In the genomic region with DNA sequence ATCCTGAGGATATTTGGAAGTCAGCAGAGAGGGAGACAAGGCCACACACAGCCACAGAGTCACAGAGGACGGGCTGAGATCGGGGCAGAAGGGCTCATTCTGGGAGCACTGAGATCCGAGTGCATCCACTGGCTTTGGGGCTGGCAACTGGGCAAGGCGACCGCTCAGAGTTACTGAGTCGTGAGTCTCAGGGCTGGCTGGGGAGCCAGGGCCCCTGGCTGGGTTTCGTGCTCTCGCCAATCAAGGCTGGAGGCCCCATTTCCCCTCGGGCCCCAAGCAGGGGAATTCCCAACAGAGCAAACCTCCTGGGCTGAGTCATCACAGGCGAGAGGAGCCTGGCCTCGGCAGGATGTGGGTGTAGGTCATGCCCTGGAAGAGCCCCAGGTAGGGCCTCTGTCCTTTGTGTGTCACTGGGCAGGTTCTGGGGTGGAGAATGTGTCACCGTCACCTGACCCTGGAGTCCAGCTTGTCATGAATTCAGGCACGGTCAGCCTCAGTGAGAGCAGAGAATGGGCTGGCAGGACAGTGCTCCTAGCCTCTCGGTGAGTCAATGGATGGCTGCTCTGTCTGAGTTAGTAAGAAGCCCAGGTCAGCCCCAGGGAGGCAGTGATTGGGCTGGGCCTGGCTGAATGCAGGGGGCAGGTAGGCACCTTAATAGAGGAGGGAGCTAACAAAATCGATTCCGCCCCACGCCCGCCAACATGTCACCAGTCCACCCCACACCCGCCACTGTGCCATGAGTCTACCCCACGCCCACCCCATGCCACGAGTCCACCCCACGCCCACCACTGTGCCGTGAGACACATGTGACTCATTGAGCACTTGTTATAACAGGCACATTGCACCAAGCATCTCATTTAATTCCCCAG, we compare ENCODE assay signal across 1 cellular context.
TF ChIP-seq lines count a peak whose summit lies in the region.

No MANE protein-coding gene starts in this region.

TF ChIP-seq in HepG2, 621 proteins besides CTCF, POLR2A, EP300 and RAD21 (continued from another document and continues in another):
- TF ChIP-seq, protein P1, sequence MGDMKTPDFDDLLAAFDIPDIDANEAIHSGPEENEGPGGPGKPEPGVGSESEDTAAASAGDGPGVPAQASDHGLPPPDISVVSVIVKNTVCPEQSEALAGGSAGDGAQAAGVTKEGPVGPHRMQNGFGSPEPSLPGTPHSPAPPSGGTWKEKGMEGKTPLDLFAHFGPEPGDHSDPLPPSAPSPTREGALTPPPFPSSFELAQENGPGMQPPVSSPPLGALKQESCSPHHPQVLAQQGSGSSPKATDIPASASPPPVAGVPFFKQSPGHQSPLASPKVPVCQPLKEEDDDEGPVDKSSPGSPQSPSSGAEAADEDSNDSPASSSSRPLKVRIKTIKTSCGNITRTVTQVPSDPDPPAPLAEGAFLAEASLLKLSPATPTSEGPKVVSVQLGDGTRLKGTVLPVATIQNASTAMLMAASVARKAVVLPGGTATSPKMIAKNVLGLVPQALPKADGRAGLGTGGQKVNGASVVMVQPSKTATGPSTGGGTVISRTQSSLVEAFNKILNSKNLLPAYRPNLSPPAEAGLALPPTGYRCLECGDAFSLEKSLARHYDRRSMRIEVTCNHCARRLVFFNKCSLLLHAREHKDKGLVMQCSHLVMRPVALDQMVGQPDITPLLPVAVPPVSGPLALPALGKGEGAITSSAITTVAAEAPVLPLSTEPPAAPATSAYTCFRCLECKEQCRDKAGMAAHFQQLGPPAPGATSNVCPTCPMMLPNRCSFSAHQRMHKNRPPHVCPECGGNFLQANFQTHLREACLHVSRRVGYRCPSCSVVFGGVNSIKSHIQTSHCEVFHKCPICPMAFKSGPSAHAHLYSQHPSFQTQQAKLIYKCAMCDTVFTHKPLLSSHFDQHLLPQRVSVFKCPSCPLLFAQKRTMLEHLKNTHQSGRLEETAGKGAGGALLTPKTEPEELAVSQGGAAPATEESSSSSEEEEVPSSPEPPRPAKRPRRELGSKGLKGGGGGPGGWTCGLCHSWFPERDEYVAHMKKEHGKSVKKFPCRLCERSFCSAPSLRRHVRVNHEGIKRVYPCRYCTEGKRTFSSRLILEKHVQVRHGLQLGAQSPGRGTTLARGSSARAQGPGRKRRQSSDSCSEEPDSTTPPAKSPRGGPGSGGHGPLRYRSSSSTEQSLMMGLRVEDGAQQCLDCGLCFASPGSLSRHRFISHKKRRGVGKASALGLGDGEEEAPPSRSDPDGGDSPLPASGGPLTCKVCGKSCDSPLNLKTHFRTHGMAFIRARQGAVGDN (CRISPR knock-in tag; IDR thresholded peaks at IDR 0.05) = peak; percentile 99
- TF ChIP-seq, protein P2, sequence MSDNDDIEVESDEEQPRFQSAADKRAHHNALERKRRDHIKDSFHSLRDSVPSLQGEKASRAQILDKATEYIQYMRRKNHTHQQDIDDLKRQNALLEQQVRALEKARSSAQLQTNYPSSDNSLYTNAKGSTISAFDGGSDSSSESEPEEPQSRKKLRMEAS (IDR thresholded peaks at IDR 0.05) = peak; percentile 55
- TF ChIP-seq HDAC1 (CRISPR knock-in tag; IDR thresholded peaks at IDR 0.05) (peak; percentile 97), ZNF563 (CRISPR knock-in tag; IDR thresholded peaks at IDR 0.05) (peak; percentile 97), SPEN (CRISPR knock-in tag; IDR thresholded peaks at IDR 0.05; ENCODE audit: low read depth) (peak; percentile 89), ZNF292 (CRISPR knock-in tag; IDR thresholded peaks at IDR 0.05; ENCODE audit: borderline replicate concordance, low read depth) (peak; percentile 99), ZNF296 (CRISPR knock-in tag; conservative IDR thresholded peaks at IDR 0.05) (no peak), KDM2A (CRISPR knock-in tag; IDR thresholded peaks at IDR 0.05; ENCODE audit: borderline replicate concordance, low read depth) (peak; percentile 81; the same call in 1 of the 2 replicates), PHF20 (CRISPR knock-in tag; IDR thresholded peaks at IDR 0.05) (no peak), ESRRA (CRISPR knock-in tag; IDR thresholded peaks at IDR 0.05; ENCODE audit: low read depth) (peak; percentile 94), SMAD1 (CRISPR knock-in tag; IDR thresholded peaks at IDR 0.05; ENCODE audit: borderline replicate concordance, low read depth) (no peak), ZBTB42 (CRISPR knock-in tag; IDR thresholded peaks at IDR 0.05) (no peak), ZNF776 (CRISPR knock-in tag; IDR thresholded peaks at IDR 0.05) (0 out of 2 replicates have a peak, but pooled peaks have one; percentile 27), GATA4 (IDR thresholded peaks at IDR 0.05; ENCODE audit: borderline replicate concordance, low read depth) (0 out of 2 replicates have a peak, but pooled peaks have one; percentile 68), HCFC1 (IDR thresholded peaks at IDR 0.05; ENCODE audit: low read depth, low read length) (peak; percentile 39; the same call in 1 of the 2 replicates), ZFY (CRISPR knock-in tag; IDR thresholded peaks at IDR 0.05) (peak; percentile 75), ZNF75D (CRISPR knock-in tag; IDR thresholded peaks at IDR 0.05; ENCODE audit: borderline replicate concordance) (no peak), GTF3A (CRISPR knock-in tag; conservative IDR thresholded peaks at IDR 0.05) (no peak), CCAR2 (optimal IDR thresholded peaks at IDR 0.05; ENCODE audit: low read depth, low read length) (no peak), ZNF263 (CRISPR knock-in tag; IDR thresholded peaks at IDR 0.05) (peak; percentile 86)
- TF ChIP-seq, protein P3, sequence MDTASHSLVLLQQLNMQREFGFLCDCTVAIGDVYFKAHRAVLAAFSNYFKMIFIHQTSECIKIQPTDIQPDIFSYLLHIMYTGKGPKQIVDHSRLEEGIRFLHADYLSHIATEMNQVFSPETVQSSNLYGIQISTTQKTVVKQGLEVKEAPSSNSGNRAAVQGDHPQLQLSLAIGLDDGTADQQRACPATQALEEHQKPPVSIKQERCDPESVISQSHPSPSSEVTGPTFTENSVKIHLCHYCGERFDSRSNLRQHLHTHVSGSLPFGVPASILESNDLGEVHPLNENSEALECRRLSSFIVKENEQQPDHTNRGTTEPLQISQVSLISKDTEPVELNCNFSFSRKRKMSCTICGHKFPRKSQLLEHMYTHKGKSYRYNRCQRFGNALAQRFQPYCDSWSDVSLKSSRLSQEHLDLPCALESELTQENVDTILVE (CRISPR knock-in tag; IDR thresholded peaks at IDR 0.05) = peak; percentile 89
- TF ChIP-seq, protein P4, sequence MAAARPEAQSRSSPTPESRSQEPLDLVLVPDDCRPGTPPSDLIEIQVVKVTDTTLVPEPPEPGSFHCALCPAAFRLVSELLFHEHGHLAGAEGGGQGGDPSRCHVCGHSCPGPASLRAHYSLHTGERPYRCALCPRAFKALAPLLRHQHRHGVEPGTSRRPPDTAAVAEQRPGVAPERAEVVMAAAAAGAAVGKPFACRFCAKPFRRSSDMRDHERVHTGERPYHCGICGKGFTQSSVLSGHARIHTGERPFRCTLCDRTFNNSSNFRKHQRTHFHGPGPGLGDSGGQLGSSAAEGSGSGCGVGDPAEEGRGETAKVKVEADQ (CRISPR knock-in tag; IDR thresholded peaks at IDR 0.05; ENCODE audit: borderline replicate concordance) = peak; percentile 50; the same call in 1 of the 2 replicates
- TF ChIP-seq, protein P5, sequence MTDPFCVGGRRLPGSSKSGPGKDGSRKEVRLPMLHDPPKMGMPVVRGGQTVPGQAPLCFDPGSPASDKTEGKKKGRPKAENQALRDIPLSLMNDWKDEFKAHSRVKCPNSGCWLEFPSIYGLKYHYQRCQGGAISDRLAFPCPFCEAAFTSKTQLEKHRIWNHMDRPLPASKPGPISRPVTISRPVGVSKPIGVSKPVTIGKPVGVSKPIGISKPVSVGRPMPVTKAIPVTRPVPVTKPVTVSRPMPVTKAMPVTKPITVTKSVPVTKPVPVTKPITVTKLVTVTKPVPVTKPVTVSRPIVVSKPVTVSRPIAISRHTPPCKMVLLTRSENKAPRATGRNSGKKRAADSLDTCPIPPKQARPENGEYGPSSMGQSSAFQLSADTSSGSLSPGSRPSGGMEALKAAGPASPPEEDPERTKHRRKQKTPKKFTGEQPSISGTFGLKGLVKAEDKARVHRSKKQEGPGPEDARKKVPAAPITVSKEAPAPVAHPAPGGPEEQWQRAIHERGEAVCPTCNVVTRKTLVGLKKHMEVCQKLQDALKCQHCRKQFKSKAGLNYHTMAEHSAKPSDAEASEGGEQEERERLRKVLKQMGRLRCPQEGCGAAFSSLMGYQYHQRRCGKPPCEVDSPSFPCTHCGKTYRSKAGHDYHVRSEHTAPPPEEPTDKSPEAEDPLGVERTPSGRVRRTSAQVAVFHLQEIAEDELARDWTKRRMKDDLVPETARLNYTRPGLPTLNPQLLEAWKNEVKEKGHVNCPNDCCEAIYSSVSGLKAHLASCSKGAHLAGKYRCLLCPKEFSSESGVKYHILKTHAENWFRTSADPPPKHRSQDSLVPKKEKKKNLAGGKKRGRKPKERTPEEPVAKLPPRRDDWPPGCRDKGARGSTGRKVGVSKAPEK (CRISPR knock-in tag; IDR thresholded peaks at IDR 0.05; ENCODE audit: borderline replicate concordance) = no peak
- TF ChIP-seq, protein P6, sequence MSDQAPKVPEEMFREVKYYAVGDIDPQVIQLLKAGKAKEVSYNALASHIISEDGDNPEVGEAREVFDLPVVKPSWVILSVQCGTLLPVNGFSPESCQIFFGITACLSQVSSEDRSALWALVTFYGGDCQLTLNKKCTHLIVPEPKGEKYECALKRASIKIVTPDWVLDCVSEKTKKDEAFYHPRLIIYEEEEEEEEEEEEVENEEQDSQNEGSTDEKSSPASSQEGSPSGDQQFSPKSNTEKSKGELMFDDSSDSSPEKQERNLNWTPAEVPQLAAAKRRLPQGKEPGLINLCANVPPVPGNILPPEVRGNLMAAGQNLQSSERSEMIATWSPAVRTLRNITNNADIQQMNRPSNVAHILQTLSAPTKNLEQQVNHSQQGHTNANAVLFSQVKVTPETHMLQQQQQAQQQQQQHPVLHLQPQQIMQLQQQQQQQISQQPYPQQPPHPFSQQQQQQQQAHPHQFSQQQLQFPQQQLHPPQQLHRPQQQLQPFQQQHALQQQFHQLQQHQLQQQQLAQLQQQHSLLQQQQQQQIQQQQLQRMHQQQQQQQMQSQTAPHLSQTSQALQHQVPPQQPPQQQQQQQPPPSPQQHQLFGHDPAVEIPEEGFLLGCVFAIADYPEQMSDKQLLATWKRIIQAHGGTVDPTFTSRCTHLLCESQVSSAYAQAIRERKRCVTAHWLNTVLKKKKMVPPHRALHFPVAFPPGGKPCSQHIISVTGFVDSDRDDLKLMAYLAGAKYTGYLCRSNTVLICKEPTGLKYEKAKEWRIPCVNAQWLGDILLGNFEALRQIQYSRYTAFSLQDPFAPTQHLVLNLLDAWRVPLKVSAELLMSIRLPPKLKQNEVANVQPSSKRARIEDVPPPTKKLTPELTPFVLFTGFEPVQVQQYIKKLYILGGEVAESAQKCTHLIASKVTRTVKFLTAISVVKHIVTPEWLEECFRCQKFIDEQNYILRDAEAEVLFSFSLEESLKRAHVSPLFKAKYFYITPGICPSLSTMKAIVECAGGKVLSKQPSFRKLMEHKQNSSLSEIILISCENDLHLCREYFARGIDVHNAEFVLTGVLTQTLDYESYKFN (CRISPR knock-in tag; conservative IDR thresholded peaks at IDR 0.05) = peak; percentile 99
- TF ChIP-seq, protein P7, sequence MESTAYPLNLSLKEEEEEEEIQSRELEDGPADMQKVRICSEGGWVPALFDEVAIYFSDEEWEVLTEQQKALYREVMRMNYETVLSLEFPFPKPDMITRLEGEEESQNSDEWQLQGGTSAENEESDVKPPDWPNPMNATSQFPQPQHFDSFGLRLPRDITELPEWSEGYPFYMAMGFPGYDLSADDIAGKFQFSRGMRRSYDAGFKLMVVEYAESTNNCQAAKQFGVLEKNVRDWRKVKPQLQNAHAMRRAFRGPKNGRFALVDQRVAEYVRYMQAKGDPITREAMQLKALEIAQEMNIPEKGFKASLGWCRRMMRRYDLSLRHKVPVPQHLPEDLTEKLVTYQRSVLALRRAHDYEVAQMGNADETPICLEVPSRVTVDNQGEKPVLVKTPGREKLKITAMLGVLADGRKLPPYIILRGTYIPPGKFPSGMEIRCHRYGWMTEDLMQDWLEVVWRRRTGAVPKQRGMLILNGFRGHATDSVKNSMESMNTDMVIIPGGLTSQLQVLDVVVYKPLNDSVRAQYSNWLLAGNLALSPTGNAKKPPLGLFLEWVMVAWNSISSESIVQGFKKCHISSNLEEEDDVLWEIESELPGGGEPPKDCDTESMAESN (CRISPR knock-in tag; conservative IDR thresholded peaks at IDR 0.05) = peak; percentile 81
- TF ChIP-seq, protein P8, sequence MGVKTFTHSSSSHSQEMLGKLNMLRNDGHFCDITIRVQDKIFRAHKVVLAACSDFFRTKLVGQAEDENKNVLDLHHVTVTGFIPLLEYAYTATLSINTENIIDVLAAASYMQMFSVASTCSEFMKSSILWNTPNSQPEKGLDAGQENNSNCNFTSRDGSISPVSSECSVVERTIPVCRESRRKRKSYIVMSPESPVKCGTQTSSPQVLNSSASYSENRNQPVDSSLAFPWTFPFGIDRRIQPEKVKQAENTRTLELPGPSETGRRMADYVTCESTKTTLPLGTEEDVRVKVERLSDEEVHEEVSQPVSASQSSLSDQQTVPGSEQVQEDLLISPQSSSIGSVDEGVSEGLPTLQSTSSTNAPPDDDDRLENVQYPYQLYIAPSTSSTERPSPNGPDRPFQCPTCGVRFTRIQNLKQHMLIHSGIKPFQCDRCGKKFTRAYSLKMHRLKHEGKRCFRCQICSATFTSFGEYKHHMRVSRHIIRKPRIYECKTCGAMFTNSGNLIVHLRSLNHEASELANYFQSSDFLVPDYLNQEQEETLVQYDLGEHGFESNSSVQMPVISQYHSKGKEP (CRISPR knock-in tag; IDR thresholded peaks at IDR 0.05) = no peak
- TF ChIP-seq, protein P9, sequence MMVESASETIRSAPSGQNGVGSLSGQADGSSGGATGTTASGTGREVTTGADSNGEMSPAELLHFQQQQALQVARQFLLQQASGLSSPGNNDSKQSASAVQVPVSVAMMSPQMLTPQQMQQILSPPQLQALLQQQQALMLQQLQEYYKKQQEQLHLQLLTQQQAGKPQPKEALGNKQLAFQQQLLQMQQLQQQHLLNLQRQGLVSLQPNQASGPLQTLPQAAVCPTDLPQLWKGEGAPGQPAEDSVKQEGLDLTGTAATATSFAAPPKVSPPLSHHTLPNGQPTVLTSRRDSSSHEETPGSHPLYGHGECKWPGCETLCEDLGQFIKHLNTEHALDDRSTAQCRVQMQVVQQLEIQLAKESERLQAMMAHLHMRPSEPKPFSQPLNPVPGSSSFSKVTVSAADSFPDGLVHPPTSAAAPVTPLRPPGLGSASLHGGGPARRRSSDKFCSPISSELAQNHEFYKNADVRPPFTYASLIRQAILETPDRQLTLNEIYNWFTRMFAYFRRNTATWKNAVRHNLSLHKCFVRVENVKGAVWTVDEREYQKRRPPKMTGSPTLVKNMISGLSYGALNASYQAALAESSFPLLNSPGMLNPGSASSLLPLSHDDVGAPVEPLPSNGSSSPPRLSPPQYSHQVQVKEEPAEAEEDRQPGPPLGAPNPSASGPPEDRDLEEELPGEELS (CRISPR knock-in tag; IDR thresholded peaks at IDR 0.05) = peak; percentile 92
